ENCODE assay signal across 8 cellular contexts in genomic region chr2:11446733-11447248, GRCh38. TPM values are rescaled to one million over a fixed set of nuclear protein-coding genes. Genes with fewer than 3 reads are reported as not detected.
DNase-seq lines count a peak whose midpoint lies in the region; ATAC-seq and TF ChIP-seq lines count a peak whose summit lies in the region.

No MANE protein-coding gene starts in this region.

- CTCF ChIA-PET in WTC11 (lab: Charles Lee), result interaction anchor here (0.5 to 2.1 kb wide), 34 partner anchors 9 to 634 kb away, joined by 3 to 70 read pairs (median 3); partner anchors contain the start of gene PDIA6

- no peaks in the 10 kb centered on the region for H3K27me3 Mint-ChIP-seq in natural killer cell (ENCODE audit: low read depth in 2 of 2)
- H3K27me3 Mint-ChIP-seq in natural killer cell treated with Interleukin-12 subunit alpha and Interleukin-12 subunit beta and Interleukin-15 and Interleukin-18, amount 100 ng/mL, for 72 hours, result no peaks in the 10 kb centered on the region
- no peaks in the 10 kb centered on the region for H3K27me3 Mint-ChIP-seq in WTC11 (ENCODE audit: low read depth)

- H3K36me3 ChIP-seq in right lobe of liver, result peaks cover 0 to 60% (median 10%) of the 10 kb centered on the region in 4 donors

- 58% methylated on average over 9 of the region's 14 CpGs for WGBS in right lobe of liver (ENCODE audit: insufficient coverage, low coverage, low lambda C conversion rate, missing lambda C conversion rate)

- H3K27ac Mint-ChIP-seq in natural killer cell (no peak overlapping the region), WTC11 (no peak overlapping the region)
- no peak overlapping the region for H3K27ac Mint-ChIP-seq in natural killer cell treated with Interleukin-12 subunit alpha and Interleukin-12 subunit beta and Interleukin-15 and Interleukin-18, amount 100 ng/mL, for 72 hours
- H3K27ac Mint-ChIP-seq in stimulated activated effector memory CD8-positive, alpha-beta T cell treated with anti-CD3 and anti-CD28 coated beads, Interleukin-12 subunit alpha, Interleukin-12 subunit beta, amount 100 ng/mL, for 72 hours, result no peak overlapping the region

- peak; percentile 69 for TF ChIP-seq CTCF in natural killer cell (IDR thresholded peaks at IDR 0.05)
- TF ChIP-seq CTCF in WTC11 (IDR thresholded peaks at IDR 0.05), result peak; percentile 83
- peak; percentile 59 to 80 (median 73) for TF ChIP-seq CTCF in right lobe of liver (IDR thresholded peaks at IDR 0.05)

- ATAC-seq in natural killer cell (peak; percentile 54 to 71 (median 68)), WTC11 (peak; percentile 98), right lobe of liver (peak; percentile 75 to 82 (median 78)), HG03571 (IDR thresholded peaks at IDR 0.05; ENCODE audit: unreplicated experiment) (no peak)
- ATAC-seq in natural killer cell treated with Interleukin-12 subunit alpha and Interleukin-12 subunit beta and Interleukin-15 and Interleukin-18, amount 100 ng/mL, for 72 hours, result no peak
- ATAC-seq in stimulated activated effector memory CD8-positive, alpha-beta T cell treated with anti-CD3 and anti-CD28 coated beads, Interleukin-12 subunit alpha, Interleukin-12 subunit beta, amount 100 ng/mL, for 72 hours, result peak; percentile 57

- H3K36me3 Mint-ChIP-seq in natural killer cell (peaks cover 7% of the 10 kb centered on the region), WTC11 (peaks cover 61% of the 10 kb centered on the region)
- H3K36me3 Mint-ChIP-seq in natural killer cell treated with Interleukin-12 subunit alpha and Interleukin-12 subunit beta and Interleukin-15 and Interleukin-18, amount 100 ng/mL, for 72 hours, result peaks cover 28% of the 10 kb centered on the region
- H3K36me3 Mint-ChIP-seq in stimulated activated effector memory CD8-positive, alpha-beta T cell treated with anti-CD3 and anti-CD28 coated beads, Interleukin-12 subunit alpha, Interleukin-12 subunit beta, amount 100 ng/mL, for 72 hours, result peaks cover 74% of the 10 kb centered on the region

- H3K4me1 Mint-ChIP-seq in natural killer cell (no peaks in the 10 kb centered on the region), WTC11 (no peaks in the 10 kb centered on the region)
- H3K4me1 Mint-ChIP-seq in natural killer cell treated with Interleukin-12 subunit alpha and Interleukin-12 subunit beta and Interleukin-15 and Interleukin-18, amount 100 ng/mL, for 72 hours (ENCODE audit: low read depth in 2 of 2), result no peaks in the 10 kb centered on the region
- H3K4me1 Mint-ChIP-seq in stimulated activated effector memory CD8-positive, alpha-beta T cell treated with anti-CD3 and anti-CD28 coated beads, Interleukin-12 subunit alpha, Interleukin-12 subunit beta, amount 100 ng/mL, for 72 hours, result no peaks in the 10 kb centered on the region

- H3K27ac ChIP-seq in right lobe of liver, result no peak overlapping the region

- H3K4me3 ChIP-seq in right lobe of liver, result no peak overlapping the region

- H3K9me3 Mint-ChIP-seq in natural killer cell, result no peaks in the 10 kb centered on the region
- peaks cover 2% of the 10 kb centered on the region for H3K9me3 Mint-ChIP-seq in natural killer cell treated with Interleukin-12 subunit alpha and Interleukin-12 subunit beta and Interleukin-15 and Interleukin-18, amount 100 ng/mL, for 72 hours
- peaks cover 21% of the 10 kb centered on the region for H3K9me3 Mint-ChIP-seq in WTC11
- H3K9me3 Mint-ChIP-seq in stimulated activated effector memory CD8-positive, alpha-beta T cell treated with anti-CD3 and anti-CD28 coated beads, Interleukin-12 subunit alpha, Interleukin-12 subunit beta, amount 100 ng/mL, for 72 hours, result peaks cover 2% of the 10 kb centered on the region

- TF ChIP-seq POLR2A in right lobe of liver (IDR thresholded peaks at IDR 0.05), result no peak

- no peaks in the 10 kb centered on the region for H3K9me3 ChIP-seq in right lobe of liver

- intact Hi-C loops in natural killer cell (cut with micrococcal nuclease) (loop anchor here (2.0 kb wide), 1 partner anchor 614 kb away; no protein-coding TSS in a partner anchor), right lobe of liver (cut with DNase I) (no loop called here)

- H3K4me3 Mint-ChIP-seq in natural killer cell, result no peak overlapping the region
- no peak overlapping the region for H3K4me3 Mint-ChIP-seq in natural killer cell treated with Interleukin-12 subunit alpha and Interleukin-12 subunit beta and Interleukin-15 and Interleukin-18, amount 100 ng/mL, for 72 hours
- H3K4me3 Mint-ChIP-seq in WTC11, result no peak overlapping the region
- no peak overlapping the region for H3K4me3 Mint-ChIP-seq in stimulated activated effector memory CD8-positive, alpha-beta T cell treated with anti-CD3 and anti-CD28 coated beads, Interleukin-12 subunit alpha, Interleukin-12 subunit beta, amount 100 ng/mL, for 72 hours

- POLR2A ChIA-PET in WTC11 (lab: Charles Lee), result interaction anchor here (0.5 kb wide), 1 partner anchor 37 kb away, joined by 3 read pairs; no protein-coding TSS in a partner anchor

- H3K4me1 ChIP-seq in right lobe of liver, result no peaks in the 10 kb centered on the region

- no peaks in the 10 kb centered on the region for H3K27me3 ChIP-seq in right lobe of liver

- DNase-seq in natural killer cell, result no peak
- no peak for DNase-seq in natural killer cell treated with Interleukin-12 subunit alpha and Interleukin-12 subunit beta and Interleukin-15 and Interleukin-18, amount 100 ng/mL, for 72 hours (ENCODE audit: low spot score)
- peak; percentile 7 for DNase-seq in NCI-H1092 treated with DMSO at 0.1 percent for 48 hours (lab: John Stamatoyannopoulos, UW)
- DNase-seq in WTC11 (ENCODE audit: low spot score), result peak; percentile 73
- DNase-seq in dermis microvascular lymphatic vessel endothelial cell (ENCODE audit: low read depth in 2 of 2), result peak; percentile 43 to 75
- peak in 1 of 3 donors; percentile 49 for DNase-seq in right lobe of liver
- DNase-seq in stimulated activated effector memory CD8-positive, alpha-beta T cell treated with anti-CD3 and anti-CD28 coated beads, Interleukin-12 subunit alpha, Interleukin-12 subunit beta, amount 100 ng/mL, for 72 hours (ENCODE audit: low spot score in 2 of 2), result peak; percentile 42 to 65

TF ChIP-seq in WTC11, 78 proteins besides CTCF, POLR2A, EP300 and RAD21 (continues in another document):
- TF ChIP-seq AFF4 (CRISPR knock-in tag; IDR thresholded peaks at IDR 0.05; ENCODE audit: borderline replicate concordance), result no peak
- no peak for TF ChIP-seq ZNF416 (CRISPR knock-in tag; IDR thresholded peaks at IDR 0.05)
- TF ChIP-seq PREB (CRISPR knock-in tag; IDR thresholded peaks at IDR 0.05; ENCODE audit: borderline replicate concordance), result no peak
- no peak for TF ChIP-seq ATF1 (CRISPR knock-in tag; IDR thresholded peaks at IDR 0.05)
- no peak for TF ChIP-seq TCF7 (CRISPR knock-in tag; IDR thresholded peaks at IDR 0.05; ENCODE audit: low read depth)
- no peak for TF ChIP-seq RORB (CRISPR knock-in tag; IDR thresholded peaks at IDR 0.05)
- TF ChIP-seq RELA (CRISPR knock-in tag; IDR thresholded peaks at IDR 0.05; ENCODE audit: borderline replicate concordance), result no peak
- no peak for TF ChIP-seq FOXJ3 (CRISPR knock-in tag; IDR thresholded peaks at IDR 0.05; ENCODE audit: borderline replicate concordance)
- TF ChIP-seq JAZF1 (CRISPR knock-in tag; IDR thresholded peaks at IDR 0.05), result no peak
- TF ChIP-seq MLX (CRISPR knock-in tag; IDR thresholded peaks at IDR 0.05), result no peak
- no peak for TF ChIP-seq NFYB (CRISPR knock-in tag; conservative IDR thresholded peaks at IDR 0.05; ENCODE audit: low read depth)

RNA-seq across cellular contexts. Expression of gene E2F6, which starts 19.2 kb away (rescaled TPM):
- total RNA-seq in natural killer cell (1 to 10 TPM; 4.6 to 9.6 (median 8.3) TPM), WTC11 (2021) (14.2 to 16.0 TPM (median 14.4 TPM) in 3 replicates), dermis microvascular lymphatic vessel endothelial cell (8.9 and 12.0 TPM in 2 replicates), right lobe of liver (1 to 10 TPM; 4.4 to 9.9 (median 5.8) TPM)
- 10 to 100 TPM; 10.8 to 11.6 TPM for total RNA-seq in natural killer cell treated with Interleukin-12 subunit alpha and Interleukin-12 subunit beta and Interleukin-15 and Interleukin-18, amount 100 ng/mL, for 72 hours

Comparison
In these comparisons a context has a peak if more than half of its experiments do, and no peak if none do; other contexts are left out.
1. ATAC-seq: peak in natural killer cell (3 of 3), WTC11 (single experiment), right lobe of liver (4 of 4) and stimulated activated effector memory CD8-positive, alpha-beta T cell treated with anti-CD3 and anti-CD28 coated beads, Interleukin-12 subunit alpha, Interleukin-12 subunit beta, amount 100 ng/mL, for 72 hours (single experiment); none in natural killer cell treated with Interleukin-12 subunit alpha and Interleukin-12 subunit beta and Interleukin-15 and Interleukin-18, amount 100 ng/mL, for 72 hours (0 of 2) and HG03571 (single experiment).
2. DNase-seq: peak in NCI-H1092 treated with DMSO at 0.1 percent for 48 hours (single experiment), WTC11 (single experiment), dermis microvascular lymphatic vessel endothelial cell (2 of 2) and stimulated activated effector memory CD8-positive, alpha-beta T cell treated with anti-CD3 and anti-CD28 coated beads, Interleukin-12 subunit alpha, Interleukin-12 subunit beta, amount 100 ng/mL, for 72 hours (2 of 2); none in natural killer cell (single experiment) and natural killer cell treated with Interleukin-12 subunit alpha and Interleukin-12 subunit beta and Interleukin-15 and Interleukin-18, amount 100 ng/mL, for 72 hours (single experiment).
3. Peak in every context shown above with its lines, with median percentiles within 50 percentile points of each other: CTCF ChIP-seq.